Comparison of ENCODE assay signal across 16 cellular contexts in the genomic region with DNA sequence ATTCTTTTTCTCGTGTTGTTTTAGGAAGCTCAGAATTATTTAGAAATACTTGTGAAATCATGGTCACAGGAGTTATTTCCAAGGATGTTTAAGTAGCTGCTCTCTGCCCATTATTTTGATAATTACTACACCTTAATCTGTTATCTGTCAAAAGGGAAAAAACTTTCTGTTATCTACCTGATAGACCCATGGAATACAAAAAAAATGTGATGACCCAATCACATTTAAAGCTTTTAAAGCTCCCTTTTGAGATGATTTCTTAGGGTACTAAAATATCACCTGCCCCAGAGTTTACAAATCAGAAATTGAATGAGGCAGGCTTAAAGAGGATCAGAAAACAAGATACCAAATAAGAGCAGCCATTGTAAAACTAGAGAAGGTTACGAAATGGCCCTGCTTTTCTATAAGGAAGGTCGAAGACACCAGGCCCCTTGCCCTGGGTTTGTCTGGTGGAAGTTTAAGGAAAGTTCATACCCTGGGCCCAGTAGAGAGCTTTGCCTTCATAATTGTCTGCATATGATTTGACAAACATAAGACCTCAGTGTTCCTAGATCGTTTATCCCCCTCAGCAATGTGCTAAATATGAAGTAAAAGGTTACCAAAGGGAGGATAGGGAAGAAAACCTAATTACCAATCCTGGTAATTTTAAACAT.
DNase-seq lines count a peak whose midpoint lies in the region; ATAC-seq and TF ChIP-seq lines count a peak whose summit lies in the region.
"Had no signal": no experiment of that assay in that cellular context is flagged by ENCODE, and none has a peak within 500 bp of the region (broad histone marks: within the 10 kb centered on the region; RNA-seq: fewer than 3 reads in every experiment).

No MANE protein-coding gene starts in this region.

- H3K36me3 Mint-ChIP-seq in WTC11: no peaks in the 10 kb centered on the region

- H3K4me3 ChIP-seq in right atrium auricular region (no peak overlapping the region), coronary artery (no peak overlapping the region), parathyroid adenoma (ENCODE audit: low read depth, low read length) (no peak overlapping the region)
- H3K4me3 ChIP-seq: Peyer's patch had no signal

- DNase-seq in right atrium auricular region (ENCODE audit: low spot score): no peak
- DNase-seq in Right ventricle myocardium superior: no peak
- DNase-seq in coronary artery (ENCODE audit: low spot score): no peak
- no peak for DNase-seq in GM10266 (ENCODE audit: extremely low spot score)
- DNase-seq in WTC11 (ENCODE audit: low spot score): no peak
- DNase-seq: activated CD4-positive, alpha-beta T cell treated with anti-CD3 and anti-CD28 coated beads for 4 hours; activated T-cell treated with anti-CD3 and anti-CD28 coated beads, Interleukin-2, amount 50 U/mL, for 4 hours; COR-L47; NCI-H1436 treated with DMSO at 0.1 percent for 48 hours; NCI-H446 treated with DMSO at 0.1 percent for 48 hours; Peyer's patch; retina; stimulated activated CD4-positive, alpha-beta T cell treated with anti-CD3 and anti-CD28 coated beads, Interleukin-4, amount 100 ng/mL, for 1 hour had no signal

- no peaks in the 10 kb centered on the region for H3K9me3 ChIP-seq in right atrium auricular region
- no peaks in the 10 kb centered on the region for H3K9me3 ChIP-seq in parathyroid adenoma (ENCODE audit: control insufficient read depth, low read length)
- H3K9me3 ChIP-seq: Peyer's patch had no signal

- no peaks in the 10 kb centered on the region for H3K27me3 Mint-ChIP-seq in WTC11 (ENCODE audit: low read depth)

- H2AFZ ChIP-seq in parathyroid adenoma: no peak overlapping the region

- intact Hi-C loops in Right ventricle myocardium superior (cut with DNase I): no loop called here

- H3K27ac Mint-ChIP-seq in WTC11: no peak overlapping the region

- peak overlapping the region; percentile 45 to 67 for H3K27ac ChIP-seq in right atrium auricular region
- peak overlapping the region; percentile 66 to 76 for H3K27ac ChIP-seq in coronary artery
- H3K27ac ChIP-seq in parathyroid adenoma: peak overlapping the region; percentile 12

- H3K4me2 ChIP-seq in parathyroid adenoma (ENCODE audit: low read length): no peak overlapping the region

- no peak overlapping the region for H3K4me3 Mint-ChIP-seq in WTC11
- H3K4me3 Mint-ChIP-seq: activated T-cell treated with anti-CD3 and anti-CD28 coated beads, Interleukin-2, amount 50 U/mL, for 4 hours had no signal

- H3K4me1 Mint-ChIP-seq in WTC11: peaks cover 62% of the 10 kb centered on the region

- H3K4me1 ChIP-seq in right atrium auricular region (peaks cover 0 to 44% of the 10 kb centered on the region in 2 donors), parathyroid adenoma (peaks cover 3% of the 10 kb centered on the region)

- H3K79me2 ChIP-seq in parathyroid adenoma: no peaks in the 10 kb centered on the region

- CTCF ChIA-PET in WTC11 (lab: Charles Lee): no interaction called here

- no peak for ATAC-seq in Right ventricle myocardium superior (ENCODE audit: poor library complexity)
- ATAC-seq in WTC11: no peak
- ATAC-seq in GM19328 (IDR thresholded peaks at IDR 0.05; ENCODE audit: unreplicated experiment): no peak
- no peak for ATAC-seq in GM21717 (IDR thresholded peaks at IDR 0.05; ENCODE audit: unreplicated experiment)
- ATAC-seq: activated T-cell treated with anti-CD3 and anti-CD28 coated beads, Interleukin-2, amount 50 U/mL, for 4 hours had no signal

- H3K9ac ChIP-seq in parathyroid adenoma: no peak overlapping the region

- H3K36me3 ChIP-seq in right atrium auricular region (no peaks in the 10 kb centered on the region), parathyroid adenoma (ENCODE audit: control insufficient read depth, insufficient read depth, low read length) (no peaks in the 10 kb centered on the region)
- H3K36me3 ChIP-seq: Peyer's patch had no signal

- no peaks in the 10 kb centered on the region for H3K27me3 ChIP-seq in right atrium auricular region
- no peaks in the 10 kb centered on the region for H3K27me3 ChIP-seq in parathyroid adenoma (ENCODE audit: control insufficient read depth, insufficient read depth, low read length)
- H3K27me3 ChIP-seq: Peyer's patch had no signal

- no peaks in the 10 kb centered on the region for H3K9me3 Mint-ChIP-seq in WTC11
- H3K9me3 Mint-ChIP-seq: activated T-cell treated with anti-CD3 and anti-CD28 coated beads, Interleukin-2, amount 50 U/mL, for 4 hours had no signal

- no peak for TF ChIP-seq CTCF in right atrium auricular region (IDR thresholded peaks at IDR 0.05)
- no peak for TF ChIP-seq CTCF in coronary artery (IDR thresholded peaks at IDR 0.05)
- TF ChIP-seq CTCF in parathyroid adenoma (IDR thresholded peaks at IDR 0.05): no peak
- TF ChIP-seq CTCF in GM10266 (IDR thresholded peaks at IDR 0.05; ENCODE audit: control insufficient read depth, insufficient read depth, low read depth, missing control alignments): no peak
- no peak for TF ChIP-seq CTCF in WTC11 (IDR thresholded peaks at IDR 0.05)

- POLR2A ChIA-PET in WTC11 (lab: Charles Lee): no interaction called here

TF ChIP-seq in WTC11, 78 proteins besides CTCF, POLR2A, EP300 and RAD21 (continues in another document):
- no peak for TF ChIP-seq SOX15 (CRISPR knock-in tag; IDR thresholded peaks at IDR 0.05)
- TF ChIP-seq, protein P1, sequence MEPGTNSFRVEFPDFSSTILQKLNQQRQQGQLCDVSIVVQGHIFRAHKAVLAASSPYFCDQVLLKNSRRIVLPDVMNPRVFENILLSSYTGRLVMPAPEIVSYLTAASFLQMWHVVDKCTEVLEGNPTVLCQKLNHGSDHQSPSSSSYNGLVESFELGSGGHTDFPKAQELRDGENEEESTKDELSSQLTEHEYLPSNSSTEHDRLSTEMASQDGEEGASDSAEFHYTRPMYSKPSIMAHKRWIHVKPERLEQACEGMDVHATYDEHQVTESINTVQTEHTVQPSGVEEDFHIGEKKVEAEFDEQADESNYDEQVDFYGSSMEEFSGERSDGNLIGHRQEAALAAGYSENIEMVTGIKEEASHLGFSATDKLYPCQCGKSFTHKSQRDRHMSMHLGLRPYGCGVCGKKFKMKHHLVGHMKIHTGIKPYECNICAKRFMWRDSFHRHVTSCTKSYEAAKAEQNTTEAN (CRISPR knock-in tag; IDR thresholded peaks at IDR 0.05): no peak
- TF ChIP-seq ZNF416 (CRISPR knock-in tag; IDR thresholded peaks at IDR 0.05): no peak
- TF ChIP-seq CREM (CRISPR knock-in tag; IDR thresholded peaks at IDR 0.05): no peak
- TF ChIP-seq, protein P2, sequence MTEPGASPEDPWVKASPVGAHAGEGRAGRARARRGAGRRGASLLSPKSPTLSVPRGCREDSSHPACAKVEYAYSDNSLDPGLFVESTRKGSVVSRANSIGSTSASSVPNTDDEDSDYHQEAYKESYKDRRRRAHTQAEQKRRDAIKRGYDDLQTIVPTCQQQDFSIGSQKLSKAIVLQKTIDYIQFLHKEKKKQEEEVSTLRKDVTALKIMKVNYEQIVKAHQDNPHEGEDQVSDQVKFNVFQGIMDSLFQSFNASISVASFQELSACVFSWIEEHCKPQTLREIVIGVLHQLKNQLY (CRISPR knock-in tag; IDR thresholded peaks at IDR 0.05): no peak
- TF ChIP-seq NR2C2 (CRISPR knock-in tag; IDR thresholded peaks at IDR 0.05): no peak
- TF ChIP-seq FOXJ3 (CRISPR knock-in tag; IDR thresholded peaks at IDR 0.05; ENCODE audit: borderline replicate concordance): no peak
- no peak for TF ChIP-seq NR3C1 (CRISPR knock-in tag; conservative IDR thresholded peaks at IDR 0.05; ENCODE audit: low read depth)
- TF ChIP-seq, protein P3, sequence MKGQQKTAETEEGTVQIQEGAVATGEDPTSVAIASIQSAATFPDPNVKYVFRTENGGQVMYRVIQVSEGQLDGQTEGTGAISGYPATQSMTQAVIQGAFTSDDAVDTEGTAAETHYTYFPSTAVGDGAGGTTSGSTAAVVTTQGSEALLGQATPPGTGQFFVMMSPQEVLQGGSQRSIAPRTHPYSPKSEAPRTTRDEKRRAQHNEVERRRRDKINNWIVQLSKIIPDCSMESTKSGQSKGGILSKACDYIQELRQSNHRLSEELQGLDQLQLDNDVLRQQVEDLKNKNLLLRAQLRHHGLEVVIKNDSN (CRISPR knock-in tag; IDR thresholded peaks at IDR 0.05): no peak
- TF ChIP-seq, protein P4, sequence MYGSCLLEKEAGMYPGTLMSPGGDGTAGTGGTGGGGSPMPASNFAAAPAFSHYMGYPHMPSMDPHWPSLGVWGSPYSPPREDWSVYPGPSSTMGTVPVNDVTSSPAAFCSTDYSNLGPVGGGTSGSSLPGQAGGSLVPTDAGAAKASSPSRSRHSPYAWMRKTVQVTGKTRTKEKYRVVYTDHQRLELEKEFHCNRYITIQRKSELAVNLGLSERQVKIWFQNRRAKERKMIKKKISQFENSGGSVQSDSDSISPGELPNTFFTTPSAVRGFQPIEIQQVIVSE (CRISPR knock-in tag; IDR thresholded peaks at IDR 0.05; ENCODE audit: borderline replicate concordance): no peak
- TF ChIP-seq CBFB (CRISPR knock-in tag; IDR thresholded peaks at IDR 0.05; ENCODE audit: low read depth): no peak
- TF ChIP-seq, protein P5, sequence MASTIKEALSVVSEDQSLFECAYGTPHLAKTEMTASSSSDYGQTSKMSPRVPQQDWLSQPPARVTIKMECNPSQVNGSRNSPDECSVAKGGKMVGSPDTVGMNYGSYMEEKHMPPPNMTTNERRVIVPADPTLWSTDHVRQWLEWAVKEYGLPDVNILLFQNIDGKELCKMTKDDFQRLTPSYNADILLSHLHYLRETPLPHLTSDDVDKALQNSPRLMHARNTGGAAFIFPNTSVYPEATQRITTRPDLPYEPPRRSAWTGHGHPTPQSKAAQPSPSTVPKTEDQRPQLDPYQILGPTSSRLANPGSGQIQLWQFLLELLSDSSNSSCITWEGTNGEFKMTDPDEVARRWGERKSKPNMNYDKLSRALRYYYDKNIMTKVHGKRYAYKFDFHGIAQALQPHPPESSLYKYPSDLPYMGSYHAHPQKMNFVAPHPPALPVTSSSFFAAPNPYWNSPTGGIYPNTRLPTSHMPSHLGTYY (CRISPR knock-in tag; IDR thresholded peaks at IDR 0.05): no peak

Comparison
In these comparisons a context has a peak if more than half of its experiments do, and no peak if none do; other contexts are left out.
1. H3K27ac ChIP-seq: peak in every context shown above with its lines; median percentile 71 in coronary artery; 56 in right atrium auricular region; 12 in parathyroid adenoma.